21 cellular contexts compared by ENCODE assay signal in genomic region chr6:19127085-19127484, GRCh38.
DNase-seq lines count a peak whose midpoint lies in the region; ATAC-seq and TF ChIP-seq lines count a peak whose summit lies in the region.
"Had no signal": no experiment of that assay in that cellular context is flagged by ENCODE, and none has a peak within 500 bp of the region (broad histone marks: within the 10 kb centered on the region; RNA-seq: fewer than 3 reads in every experiment).

No MANE protein-coding gene starts in this region.

- no peak overlapping the region for H4K91ac ChIP-seq in neuronal stem cell (ENCODE audit: low read depth, low read length, poor library complexity)

- H2BK12ac ChIP-seq in neuronal stem cell (ENCODE audit: low read length), result no peak overlapping the region

- H3K4me1 ChIP-seq in cardiac muscle cell (ENCODE audit: low read depth) (peaks cover 10% of the 10 kb centered on the region), PC-3 (ENCODE audit: insufficient read depth, low read length) (no peaks in the 10 kb centered on the region), neuronal stem cell (ENCODE audit: control insufficient read depth in 2 of 2, insufficient read depth in 1 of 2, low read depth in 1 of 2, low read length in 2 of 2) (peaks cover 2 to 4% of the 10 kb centered on the region in 2 donors)
- H3K4me1 ChIP-seq: A549; BE2C; BLaER1 treated with 17β-estradiol and CSF1 and Interleukin-3, amounts not matched to agents 10 nM and 100 nM; HAP-1 had no signal

- H2AFZ ChIP-seq in PC-3 (ENCODE audit: low read length) (peak overlapping the region; percentile 45; the same call in 1 of the 2 replicates), neuronal stem cell (ENCODE audit: low read length) (peak overlapping the region; percentile 7)

- H3K4ac ChIP-seq in neuronal stem cell (ENCODE audit: low read length), result no peak overlapping the region

- no peaks in the 10 kb centered on the region for H3K9me2 ChIP-seq in PC-3 (replicated peaks; ENCODE audit: low read length)

- no peak overlapping the region for H2BK120ac ChIP-seq in neuronal stem cell (ENCODE audit: low read depth, low read length)

- H4K20me1 ChIP-seq in PC-3 (ENCODE audit: low read length), result no peaks in the 10 kb centered on the region
- H4K20me1 ChIP-seq: BLaER1 treated with 17β-estradiol and CSF1 and Interleukin-3, amounts not matched to agents 10 nM and 100 nM had no signal

- H3K79me1 ChIP-seq in neuronal stem cell (ENCODE audit: low read depth, low read length), result no peaks in the 10 kb centered on the region

- no peak overlapping the region for H3K18ac ChIP-seq in neuronal stem cell (ENCODE audit: low read length)

- no peak for DNase-seq in cardiac muscle cell (ENCODE audit: low read depth in 1 of 2, low spot score in 1 of 2)
- DNase-seq in left ventricle myocardium superior, result no peak
- DNase-seq in PC-3, result no peak
- DNase-seq in neuronal stem cell (ENCODE audit: low spot score), result no peak
- no peak for DNase-seq in NCI-H2081 treated with DMSO at 0.1 percent for 48 hours (lab: John Stamatoyannopoulos, UW)
- DNase-seq in stimulated activated CD4-positive, alpha-beta T cell treated with anti-CD3 and anti-CD28 coated beads, Interleukin-15, amount 100 ng/mL, for 24 hours, result no peak
- DNase-seq: 8988T; ACHN; AML-193; BE2C; CD4-positive, alpha-beta T cell; CD8-positive, alpha-beta memory T cell; DMS 273 treated with DMSO at 0.1 percent for 48 hours; DMS79; EL; GDM1; GOT3 had no signal

- CTCF ChIA-PET in PC-3 (lab: Charles Lee), result no interaction called here

- no peak overlapping the region for H3K23ac ChIP-seq in neuronal stem cell (ENCODE audit: low read depth, low read length, poor library complexity)

- H2BK15ac ChIP-seq in neuronal stem cell (ENCODE audit: low read length), result no peak overlapping the region

- intact Hi-C loops in left ventricle myocardium superior (cut with micrococcal nuclease) (no loop called here), PC-3 (cut with micrococcal nuclease) (no loop called here)

- no CpG with 5 or more reads among the region's 3 CpGs for WGBS in neuronal stem cell (ENCODE audit: extremely low coverage in 2 of 2, insufficient read length in 2 of 2, insufficient replicate concordance in 1 of 2), 2 donors

- no peak overlapping the region for H2BK5ac ChIP-seq in neuronal stem cell (ENCODE audit: low read length)

- H3K27ac ChIP-seq in cardiac muscle cell, result peak overlapping the region; percentile 44
- no peak overlapping the region for H3K27ac ChIP-seq in PC-3 (ENCODE audit: low read length)
- no peak overlapping the region for H3K27ac ChIP-seq in neuronal stem cell (replicated peaks; ENCODE audit: low read length)
- H3K27ac ChIP-seq: A549; BLaER1 treated with 17β-estradiol and CSF1 and Interleukin-3, amounts not matched to agents 10 nM and 100 nM had no signal

- H3K4me3 ChIP-seq in cardiac muscle cell (no peak overlapping the region), PC-3 (ENCODE audit: low read length) (no peak overlapping the region), neuronal stem cell (ENCODE audit: low read length in 2 of 2) (no peak overlapping the region)
- H3K4me3 ChIP-seq: A549; BLaER1 treated with 17β-estradiol and CSF1 and Interleukin-3, amounts not matched to agents 10 nM and 100 nM; GM12878; HAP-1 had no signal

- no peak overlapping the region for H2AK5ac ChIP-seq in neuronal stem cell (ENCODE audit: low read depth, low read length)

- H3K9me3 ChIP-seq in cardiac muscle cell (ENCODE audit: low read depth) (no peaks in the 10 kb centered on the region), PC-3 (ENCODE audit: low read length) (no peaks in the 10 kb centered on the region), neuronal stem cell (replicated peaks in 1 of 2; ENCODE audit: control insufficient read depth in 2 of 2, insufficient read depth in 1 of 2, low read depth in 1 of 2, low read length in 2 of 2) (peaks cover 2 to 16% of the 10 kb centered on the region in 2 donors)
- H3K9me3 ChIP-seq: A549; BE2C; BLaER1 treated with 17β-estradiol and CSF1 and Interleukin-3, amounts not matched to agents 10 nM and 100 nM; HAP-1 had no signal

- ATAC-seq in left ventricle myocardium superior (no peak), PC-3 (no peak)
- ATAC-seq: A549, GM12878 had no signal

- TF ChIP-seq CTCF in cardiac muscle cell (IDR thresholded peaks at IDR 0.05; ENCODE audit: low read depth, low read length) (no peak), PC-3 (conservative IDR thresholded peaks at IDR 0.05; ENCODE audit: low read depth, low read length) (no peak)

- H3K27me3 ChIP-seq in cardiac muscle cell (no peaks in the 10 kb centered on the region), PC-3 (ENCODE audit: low read length) (no peaks in the 10 kb centered on the region), neuronal stem cell (ENCODE audit: control insufficient read depth in 3 of 3, insufficient read depth in 3 of 3, low read depth in 1 of 3, low read length in 3 of 3) (no peaks in the 10 kb centered on the region)
- H3K27me3 ChIP-seq: BE2C; BLaER1 treated with 17β-estradiol and CSF1 and Interleukin-3, amounts not matched to agents 10 nM and 100 nM had no signal

- no TSS peak for BruUV-seq in PC-3 (replicated peaks; lab: Mats Ljungman, UMichigan)

- H3K36me3 ChIP-seq in cardiac muscle cell (no peaks in the 10 kb centered on the region), PC-3 (ENCODE audit: low read depth, low read length) (no peaks in the 10 kb centered on the region), neuronal stem cell (replicated peaks in 1 of 2; ENCODE audit: control insufficient read depth in 2 of 2, insufficient read depth in 2 of 2, low read length in 2 of 2) (no peaks in the 10 kb centered on the region)
- H3K36me3 ChIP-seq: BE2C; BLaER1 treated with 17β-estradiol and CSF1 and Interleukin-3, amounts not matched to agents 10 nM and 100 nM; HAP-1 had no signal

- H3K14ac ChIP-seq in neuronal stem cell (ENCODE audit: low read length), result no peak overlapping the region

- no peaks in the 10 kb centered on the region for H3F3A ChIP-seq in PC-3 (ENCODE audit: low read length, unreplicated experiment)

- H3K9ac ChIP-seq in PC-3 (ENCODE audit: low read length) (no peak overlapping the region), neuronal stem cell (ENCODE audit: low read depth, low read length, poor library complexity) (no peak overlapping the region)
- H3K9ac ChIP-seq: BLaER1 treated with 17β-estradiol and CSF1 and Interleukin-3, amounts not matched to agents 10 nM and 100 nM had no signal

- no peak overlapping the region for H4K8ac ChIP-seq in neuronal stem cell (ENCODE audit: low read depth, low read length)

- POLR2A ChIA-PET in PC-3 (lab: Charles Lee; ENCODE audit: unreplicated experiment), result interaction anchor here (0.7 kb wide), 1 partner anchor 20 kb away, joined by 3 read pairs; no protein-coding TSS in a partner anchor

- H3K79me2 ChIP-seq in PC-3 (ENCODE audit: low read length), result no peaks in the 10 kb centered on the region

- H3K4me2 ChIP-seq in PC-3 (ENCODE audit: low read length) (no peak overlapping the region), neuronal stem cell (ENCODE audit: insufficient read depth, low read length, poor library complexity, severe bottlenecking) (no peak overlapping the region)
- H3K4me2 ChIP-seq: A549; BLaER1 treated with 17β-estradiol and CSF1 and Interleukin-3, amounts not matched to agents 10 nM and 100 nM had no signal
